Comparison of ENCODE assay signal across 8 cellular contexts in the genomic region with DNA sequence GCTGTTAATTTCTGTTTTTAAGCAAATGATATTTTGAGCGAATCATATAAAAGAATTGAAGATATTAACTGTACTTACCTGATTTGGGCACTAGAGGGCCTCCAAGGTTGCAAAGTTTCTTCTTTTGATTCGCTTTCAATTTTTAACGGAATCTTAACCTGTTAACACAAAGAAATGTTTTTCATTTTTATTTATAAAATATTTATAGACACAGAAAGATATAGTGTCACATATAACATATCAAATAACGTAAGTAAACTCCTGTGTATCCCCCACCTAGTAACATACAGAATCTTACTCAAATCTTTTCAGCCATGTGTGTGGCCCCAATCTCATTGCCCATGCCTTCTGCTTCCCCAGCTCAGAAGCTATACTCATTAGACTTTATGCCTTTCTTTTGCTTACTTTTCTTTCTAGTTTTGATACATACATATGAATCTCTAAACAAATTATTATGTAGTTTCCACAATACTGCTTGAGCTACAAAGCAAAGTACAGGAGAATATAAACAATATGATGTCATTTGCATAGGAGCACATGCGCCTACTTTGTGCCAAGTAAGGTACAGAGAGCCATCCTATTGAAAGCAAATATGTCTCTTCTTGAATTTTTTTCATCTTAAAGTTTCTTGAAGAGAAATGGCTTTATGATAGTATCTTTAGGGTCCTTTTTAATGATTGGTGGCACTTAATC.
DNase-seq lines count a peak whose midpoint lies in the region; ATAC-seq and TF ChIP-seq lines count a peak whose summit lies in the region.

No MANE protein-coding gene starts in this region.

- peaks cover 4% of the 10 kb centered on the region for H3K27me3 Mint-ChIP-seq in T-helper 2 cell treated with Interferon-gamma antibody and Interleukin-4, amounts not matched to agents 5 μg/mL and 100 μg/mL, for 36 hours (ENCODE audit: low read depth)

- ATAC-seq in GM18868 (IDR thresholded peaks at IDR 0.05; ENCODE audit: unreplicated experiment), result peak; percentile 41
- ATAC-seq in HG03039 (IDR thresholded peaks at IDR 0.05; ENCODE audit: unreplicated experiment), result no peak

- peak; percentile 49 for DNase-seq in DMS153 treated with DMSO at 0.1 percent for 48 hours (lab: John Stamatoyannopoulos, UW; ENCODE audit: unreplicated experiment)
- DNase-seq in Kasumi-1 (lab: John Stamatoyannopoulos, UW), result peak; percentile 83 to 85
- DNase-seq in T-helper 2 cell treated with Interferon-gamma antibody and Interleukin-4, amounts not matched to agents 5 μg/mL and 100 μg/mL, for 36 hours (ENCODE audit: low spot score), result no peak
- DNase-seq in fibroblast of peridontal ligament (ENCODE audit: extremely low read depth), result peak; percentile 45
- no peak for DNase-seq in retinal pigment epithelial cell (ENCODE audit: low read depth)
- no peak for DNase-seq in activated CD8-positive, alpha-beta memory T cell treated with anti-CD3 and anti-CD28 coated beads for 24 hours

- H3K27ac Mint-ChIP-seq in T-helper 2 cell treated with Interferon-gamma antibody and Interleukin-4, amounts not matched to agents 5 μg/mL and 100 μg/mL, for 36 hours, result peak overlapping the region; percentile 37

- peak; percentile 69 for TF ChIP-seq CTCF in retinal pigment epithelial cell (conservative IDR thresholded peaks at IDR 0.05; ENCODE audit: low read depth, low read length)

- peaks cover 37% of the 10 kb centered on the region for H3K4me1 Mint-ChIP-seq in T-helper 2 cell treated with Interferon-gamma antibody and Interleukin-4, amounts not matched to agents 5 μg/mL and 100 μg/mL, for 36 hours (ENCODE audit: low read depth)

- H3K9me3 Mint-ChIP-seq in T-helper 2 cell treated with Interferon-gamma antibody and Interleukin-4, amounts not matched to agents 5 μg/mL and 100 μg/mL, for 36 hours, result peaks cover 3% of the 10 kb centered on the region

- peak overlapping the region; percentile 46 for H3K4me3 Mint-ChIP-seq in T-helper 2 cell treated with Interferon-gamma antibody and Interleukin-4, amounts not matched to agents 5 μg/mL and 100 μg/mL, for 36 hours

- no peak overlapping the region for H3K4me3 ChIP-seq in retinal pigment epithelial cell (ENCODE audit: low read length)

- H3K36me3 Mint-ChIP-seq in T-helper 2 cell treated with Interferon-gamma antibody and Interleukin-4, amounts not matched to agents 5 μg/mL and 100 μg/mL, for 36 hours (ENCODE audit: low read depth), result peaks cover 1% of the 10 kb centered on the region

Comparison
In these comparisons a context has a peak if more than half of its experiments do, and no peak if none do; other contexts are left out.
1. DNase-seq: peak in DMS153 treated with DMSO at 0.1 percent for 48 hours (single experiment), Kasumi-1 (2 of 2) and fibroblast of peridontal ligament (single experiment); none in T-helper 2 cell treated with Interferon-gamma antibody and Interleukin-4, amounts not matched to agents 5 μg/mL and 100 μg/mL, for 36 hours (single experiment), retinal pigment epithelial cell (single experiment) and activated CD8-positive, alpha-beta memory T cell treated with anti-CD3 and anti-CD28 coated beads for 24 hours (single experiment).